14 cellular contexts compared by ENCODE assay signal in the genomic region with DNA sequence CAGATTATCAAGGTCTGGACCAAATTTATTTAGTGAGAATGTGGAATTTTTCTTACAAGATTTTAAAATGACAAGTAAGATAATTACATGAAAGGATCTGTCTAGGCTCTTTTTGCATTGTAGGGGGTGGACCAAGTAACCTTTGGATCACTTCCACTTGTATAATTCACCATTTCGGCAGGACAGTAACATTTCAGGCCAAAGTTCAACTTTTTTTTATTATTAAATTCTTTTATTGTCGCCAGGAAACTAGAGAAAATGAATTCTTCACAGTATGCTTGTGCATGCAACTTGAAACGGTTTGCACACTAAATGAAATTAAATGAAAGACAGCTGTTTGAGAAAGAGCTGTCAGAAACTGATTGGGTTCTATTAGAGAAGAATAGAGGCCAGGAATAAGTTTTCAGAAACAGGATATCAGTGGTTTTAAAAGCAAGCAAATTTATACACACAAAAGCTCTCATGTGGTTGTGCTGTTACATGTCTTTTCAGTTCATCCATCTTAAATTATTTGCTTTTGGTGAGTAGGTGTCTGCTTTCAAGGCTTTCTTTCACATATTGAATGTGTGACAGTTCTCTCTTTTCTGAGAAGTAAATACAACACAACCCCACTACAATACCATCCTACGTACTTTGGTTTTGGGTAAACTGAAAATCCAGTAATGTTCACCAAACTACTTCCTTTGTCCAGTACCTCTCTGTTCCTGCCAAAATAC.
DNase-seq lines count a peak whose midpoint lies in the region; ATAC-seq and TF ChIP-seq lines count a peak whose summit lies in the region.
"Had no signal": no experiment of that assay in that cellular context is flagged by ENCODE, and none has a peak within 500 bp of the region (broad histone marks: within the 10 kb centered on the region; RNA-seq: fewer than 3 reads in every experiment).

No MANE protein-coding gene starts in this region.

- DNase-seq in CD8-positive, alpha-beta memory T cell: no peak
- peak; percentile 99 for DNase-seq in NCI-H2107 treated with DMSO at 0.1 percent for 48 hours (lab: John Stamatoyannopoulos, UW; ENCODE audit: unreplicated experiment)
- no peak for DNase-seq in neural crest cell (ENCODE audit: low read depth, low spot score)
- DNase-seq in KG1 (lab: John Stamatoyannopoulos, UW): no peak
- no peak for DNase-seq in Ammon's horn (ENCODE audit: low spot score)
- no peak for DNase-seq in stimulated activated CD4-positive, alpha-beta T cell treated with anti-CD3 and anti-CD28 coated beads, Interleukin-12 subunit alpha, Interleukin-12 subunit beta, amount 100 ng/mL, for 4 hours
- DNase-seq: activated CD4-positive, CD25-positive, alpha-beta regulatory T cell; HCEC 1CT; heart right ventricle; left cardiac atrium; naive thymus-derived CD4-positive, alpha-beta T cell; T-helper 1 cell had no signal

- H3K9me3 ChIP-seq in CD8-positive, alpha-beta memory T cell (ENCODE audit: low read length): no peaks in the 10 kb centered on the region
- H3K9me3 ChIP-seq: heart right ventricle had no signal

- no peaks in the 10 kb centered on the region for H3K27me3 Mint-ChIP-seq in CD8-positive, alpha-beta memory T cell
- H3K27me3 Mint-ChIP-seq in brain (no peaks in the 10 kb centered on the region), neural crest cell (ENCODE audit: low read depth) (no peaks in the 10 kb centered on the region)
- H3K27me3 Mint-ChIP-seq: naive thymus-derived CD4-positive, alpha-beta T cell had no signal

- H3K27ac ChIP-seq in CD8-positive, alpha-beta memory T cell (ENCODE audit: low read depth, low read length): no peak overlapping the region
- H3K27ac ChIP-seq: heart right ventricle had no signal

- no peaks in the 10 kb centered on the region for H3K36me3 ChIP-seq in CD8-positive, alpha-beta memory T cell (ENCODE audit: insufficient read depth, low read length)
- H3K36me3 ChIP-seq: heart right ventricle had no signal

- H3K9me3 Mint-ChIP-seq in CD8-positive, alpha-beta memory T cell: no peaks in the 10 kb centered on the region
- H3K9me3 Mint-ChIP-seq in brain (peaks cover 0 to 6% (median 0%) of the 10 kb centered on the region in 5 experiments), neural crest cell (no peaks in the 10 kb centered on the region)
- H3K9me3 Mint-ChIP-seq: naive thymus-derived CD4-positive, alpha-beta T cell had no signal

- TF ChIP-seq CTCF in brain (conservative IDR thresholded peaks at IDR 0.05) (no peak), neural crest cell (conservative IDR thresholded peaks at IDR 0.05) (no peak)

- no peaks in the 10 kb centered on the region for H3K36me3 Mint-ChIP-seq in CD8-positive, alpha-beta memory T cell
- H3K36me3 Mint-ChIP-seq in brain (no peaks in the 10 kb centered on the region), neural crest cell (ENCODE audit: low read depth) (no peaks in the 10 kb centered on the region)
- H3K36me3 Mint-ChIP-seq: naive thymus-derived CD4-positive, alpha-beta T cell had no signal

- no peak overlapping the region for H3K4me3 ChIP-seq in CD8-positive, alpha-beta memory T cell (ENCODE audit: low read length)
- H3K4me3 ChIP-seq: heart right ventricle had no signal

- peak overlapping the region in 3 of 7 donors; percentile 11 to 37 (median 31) for H3K4me3 Mint-ChIP-seq in CD8-positive, alpha-beta memory T cell
- H3K4me3 Mint-ChIP-seq in brain: peak overlapping the region in 3 of 5 experiments; percentile 10 to 49 (median 47)
- no peak overlapping the region for H3K4me3 Mint-ChIP-seq in neural crest cell
- H3K4me3 Mint-ChIP-seq: naive thymus-derived CD4-positive, alpha-beta T cell had no signal

- peak overlapping the region in 5 of 8 donors; percentile 23 to 69 (median 39) for H3K27ac Mint-ChIP-seq in CD8-positive, alpha-beta memory T cell
- H3K27ac Mint-ChIP-seq in brain (peak overlapping the region; percentile 50 to 95 (median 80)), neural crest cell (ENCODE audit: unreplicated experiment) (peak overlapping the region; percentile 8)
- H3K27ac Mint-ChIP-seq: naive thymus-derived CD4-positive, alpha-beta T cell had no signal

- no peaks in the 10 kb centered on the region for H3K27me3 ChIP-seq in CD8-positive, alpha-beta memory T cell (ENCODE audit: insufficient read depth, low read length, poor library complexity, severe bottlenecking)

- no peak for ATAC-seq in HG02798 (IDR thresholded peaks at IDR 0.05; ENCODE audit: poor library complexity, unreplicated experiment)
- ATAC-seq: left cardiac atrium; naive thymus-derived CD4-positive, alpha-beta T cell had no signal

- H3K4me1 Mint-ChIP-seq in CD8-positive, alpha-beta memory T cell: peaks cover 26 to 36% (median 28%) of the 10 kb centered on the region in 3 donors
- H3K4me1 Mint-ChIP-seq in brain: peaks cover 50% of the 10 kb centered on the region
- peaks cover 42% of the 10 kb centered on the region for H3K4me1 Mint-ChIP-seq in neural crest cell

- peaks cover 10% of the 10 kb centered on the region for H3K4me1 ChIP-seq in CD8-positive, alpha-beta memory T cell (ENCODE audit: insufficient read depth, low read length)

- POLR2A ChIA-PET in CD8-positive, alpha-beta memory T cell (lab: Charles Lee): no interaction called here

- CTCF ChIA-PET in CD8-positive, alpha-beta memory T cell (lab: Charles Lee): no interaction called here

Comparison
In these comparisons a context has a peak if more than half of its experiments do, and no peak if none do; other contexts are left out.
1. H3K27ac Mint-ChIP-seq: peak in every context shown above with its lines; median percentile 80 in brain; 39 in CD8-positive, alpha-beta memory T cell; 8 in neural crest cell.